25 cellular contexts compared by ENCODE assay signal in genomic region chrX:97266406-97267121, GRCh38.
"Had no signal": no experiment of that assay in that cellular context is flagged by ENCODE, and none has a peak within 500 bp of the region (broad histone marks: within the 10 kb centered on the region; RNA-seq: fewer than 3 reads in every experiment).

No MANE protein-coding gene starts in this region.

- H3K4me2 ChIP-seq: neural progenitor cell had no signal

- H2AFZ ChIP-seq: neural progenitor cell, parathyroid adenoma had no signal

- H3K36me3 ChIP-seq: esophagus muscularis mucosa, heart right ventricle, lower lobe of right lung, neural progenitor cell, prostate gland, right atrium auricular region, tibial artery had no signal

- H3K36me3 Mint-ChIP-seq: stimulated activated memory B cell treated with anti-CD40 and anti-IgM and Interleukin-4, amounts not matched to agents 10 μg/mL and 1 μg/mL and 100 μg/mL, for 72 hours; type B pancreatic cell had no signal

- H3K9me3 ChIP-seq: esophagus muscularis mucosa, heart right ventricle, lower lobe of right lung, prostate gland, right atrium auricular region, testis, tibial artery had no signal

- H3K27ac ChIP-seq: coronary artery, esophagus muscularis mucosa, heart right ventricle, lower lobe of right lung, neural progenitor cell, parathyroid adenoma, prostate gland, right atrium auricular region, testis, tibial artery had no signal

- H3K27me3 ChIP-seq: esophagus muscularis mucosa, neural progenitor cell, right atrium auricular region, testis, tibial artery had no signal

- ATAC-seq: heart right ventricle; left ventricle myocardium superior; lower lobe of right lung; naive thymus-derived CD8-positive, alpha-beta T cell; sciatic nerve; stimulated activated memory B cell treated with anti-CD40 and anti-IgM and Interleukin-4, amounts not matched to agents 10 μg/mL and 1 μg/mL and 100 μg/mL, for 72 hours; stimulated activated naive CD8-positive, alpha-beta T cell treated with anti-CD3 and anti-CD28 coated beads, Interleukin-15, Interleukin-2, amounts not matched to agents 100 U/mL and 50 U/mL, for 24 hours had no signal

- H3K27me3 Mint-ChIP-seq: naive thymus-derived CD8-positive, alpha-beta T cell; stimulated activated memory B cell treated with anti-CD40 and anti-IgM and Interleukin-4, amounts not matched to agents 10 μg/mL and 1 μg/mL and 100 μg/mL, for 72 hours; type B pancreatic cell had no signal

- H3K4me3 ChIP-seq: coronary artery, esophagus muscularis mucosa, heart right ventricle, lower lobe of right lung, neural progenitor cell, prostate gland, right atrium auricular region, testis, tibial artery had no signal

- DNase-seq: effector memory CD4-positive, alpha-beta T cell; glutamatergic neuron; heart right ventricle; hippocampal formation; immature natural killer cell; islet precursor cell; left ventricle myocardium superior; lower lobe of right lung; naive thymus-derived CD8-positive, alpha-beta T cell; stimulated activated CD4-positive, alpha-beta T cell treated with anti-CD3 and anti-CD28 coated beads, Interleukin-2, amount 100 ng/mL, for 24 hours; stimulated activated CD4-positive, alpha-beta T cell treated with anti-CD3 and anti-CD28 coated beads, Interleukin-4, amount 100 ng/mL, for 24 hours; stimulated activated naive CD8-positive, alpha-beta T cell treated with anti-CD3 and anti-CD28 coated beads, Interleukin-15, Interleukin-2, amounts not matched to agents 100 U/mL and 50 U/mL, for 24 hours; substantia nigra; testis; tibial artery had no signal

- H3K79me2 ChIP-seq: parathyroid adenoma had no signal

- H3K27ac Mint-ChIP-seq: immature natural killer cell; naive thymus-derived CD8-positive, alpha-beta T cell; neural progenitor cell; stimulated activated memory B cell treated with anti-CD40 and anti-IgM and Interleukin-4, amounts not matched to agents 10 μg/mL and 1 μg/mL and 100 μg/mL, for 72 hours; type B pancreatic cell had no signal

- FAIRE-seq: endothelial cell of umbilical vein had no signal

- H3K4me1 ChIP-seq: heart right ventricle, lower lobe of right lung, parathyroid adenoma, prostate gland, right atrium auricular region, testis had no signal

- H3K4me1 Mint-ChIP-seq: immature natural killer cell; naive thymus-derived CD8-positive, alpha-beta T cell; stimulated activated memory B cell treated with anti-CD40 and anti-IgM and Interleukin-4, amounts not matched to agents 10 μg/mL and 1 μg/mL and 100 μg/mL, for 72 hours had no signal

- H3K9ac ChIP-seq: neural progenitor cell, parathyroid adenoma had no signal

- H3K4me3 Mint-ChIP-seq: immature natural killer cell; naive thymus-derived CD8-positive, alpha-beta T cell; neural progenitor cell; stimulated activated memory B cell treated with anti-CD40 and anti-IgM and Interleukin-4, amounts not matched to agents 10 μg/mL and 1 μg/mL and 100 μg/mL, for 72 hours; type B pancreatic cell had no signal

- H3K9me3 Mint-ChIP-seq: immature natural killer cell; naive thymus-derived CD8-positive, alpha-beta T cell; stimulated activated memory B cell treated with anti-CD40 and anti-IgM and Interleukin-4, amounts not matched to agents 10 μg/mL and 1 μg/mL and 100 μg/mL, for 72 hours; type B pancreatic cell had no signal
